In genomic region chr12:110317921-110318320, GRCh38 we compare ENCODE assay signal across 12 cellular contexts. TPM values are rescaled to one million over a fixed set of nuclear protein-coding genes. Genes with fewer than 3 reads are reported as not detected.
DNase-seq lines count a peak whose midpoint lies in the region; ATAC-seq and TF ChIP-seq lines count a peak whose summit lies in the region.
"Had no signal": no experiment of that assay in that cellular context is flagged by ENCODE, and none has a peak within 500 bp of the region (broad histone marks: within the 10 kb centered on the region; RNA-seq: fewer than 3 reads in every experiment).

No MANE protein-coding gene starts in this region.

- DNase-seq in AG08395 (ENCODE audit: low spot score) (peak; percentile 52), T-helper 17 cell (no peak), fibroblast of peridontal ligament (ENCODE audit: extremely low read depth) (peak; percentile 72), myocyte (ENCODE audit: low read depth) (peak; percentile 16), neuronal stem cell (ENCODE audit: low spot score) (no peak), ecto neural progenitor cell (ENCODE audit: low spot score) (no peak), H9 (no peak)
- DNase-seq: activated CD4-positive, CD25-positive, alpha-beta regulatory T cell; NCI-H2081; retina had no signal

- H3K27ac Mint-ChIP-seq in T-helper 17 cell (peak overlapping the region; percentile 37), H9 (no peak overlapping the region)

- no peak overlapping the region for H3K18ac ChIP-seq in neuronal stem cell (ENCODE audit: low read length)
- H3K18ac ChIP-seq in H9 (ENCODE audit: insufficient read length, low read depth, low read length): no peak overlapping the region

- H4K5ac ChIP-seq in H9 (ENCODE audit: insufficient read length, low read depth, low read length): no peak overlapping the region

- no peak overlapping the region for H3K4me2 ChIP-seq in neuronal stem cell (ENCODE audit: insufficient read depth, low read length, poor library complexity, severe bottlenecking)
- no peak overlapping the region for H3K4me2 ChIP-seq in H9 (ENCODE audit: insufficient read depth, insufficient read length, low read length)

- H2AK5ac ChIP-seq in neuronal stem cell (ENCODE audit: low read depth, low read length): no peak overlapping the region
- no peak overlapping the region for H2AK5ac ChIP-seq in H9 (ENCODE audit: insufficient read length, low read length)

- H3K4me3 Mint-ChIP-seq in T-helper 17 cell: no peak overlapping the region
- H3K4me3 Mint-ChIP-seq in H9: no peak overlapping the region

- no peak overlapping the region for H4K8ac ChIP-seq in neuronal stem cell (ENCODE audit: low read depth, low read length)
- no peak overlapping the region for H4K8ac ChIP-seq in H9 (replicated peaks; ENCODE audit: insufficient read length, low read depth, low read length)

- H2BK12ac ChIP-seq in neuronal stem cell (ENCODE audit: low read length): no peak overlapping the region
- H2BK12ac ChIP-seq in H9 (ENCODE audit: insufficient read length, low read depth, low read length): no peak overlapping the region

- ATAC-seq in T-helper 17 cell (no peak), GM21360 (IDR thresholded peaks at IDR 0.05; ENCODE audit: unreplicated experiment) (no peak)

- H3K4me3 ChIP-seq in neuronal stem cell (ENCODE audit: low read length in 2 of 2): no peak overlapping the region
- H3K4me3 ChIP-seq: Peyer's patch had no signal

- H2BK120ac ChIP-seq in neuronal stem cell (ENCODE audit: low read depth, low read length) (no peak overlapping the region), H9 (ENCODE audit: low read depth, low read length, poor library complexity, severe bottlenecking) (no peak overlapping the region)

- H3K4me1 ChIP-seq in neuronal stem cell (ENCODE audit: control insufficient read depth in 2 of 2, insufficient read depth in 1 of 2, low read depth in 1 of 2, low read length in 2 of 2) (no peaks in the 10 kb centered on the region), H9 (ENCODE audit: insufficient read depth, low read length) (no peaks in the 10 kb centered on the region)

- no peaks in the 10 kb centered on the region for H4K20me1 ChIP-seq in H9 (ENCODE audit: control insufficient read depth, insufficient read depth, insufficient read length)

- no peak overlapping the region for H4K91ac ChIP-seq in neuronal stem cell (ENCODE audit: low read depth, low read length, poor library complexity)
- H4K91ac ChIP-seq in H9 (ENCODE audit: insufficient read length, low read depth, low read length): no peak overlapping the region

- no peak overlapping the region for H3K14ac ChIP-seq in neuronal stem cell (ENCODE audit: low read length)
- H3K14ac ChIP-seq in H9 (ENCODE audit: insufficient read depth, low read length): no peak overlapping the region

- no peak overlapping the region for H3T11ph ChIP-seq in H9 (ENCODE audit: low read length)

- H3K27ac ChIP-seq in neuronal stem cell (replicated peaks; ENCODE audit: low read length) (no peak overlapping the region), H9 (ENCODE audit: insufficient read length, low read depth, low read length) (no peak overlapping the region)

- H3K56ac ChIP-seq in H9 (ENCODE audit: insufficient read length, low read depth, low read length): no peak overlapping the region

- H3K27me3 Mint-ChIP-seq in T-helper 17 cell (no peaks in the 10 kb centered on the region), H9 (ENCODE audit: low read depth) (no peaks in the 10 kb centered on the region)

- H2BK15ac ChIP-seq in neuronal stem cell (ENCODE audit: low read length) (no peak overlapping the region), H9 (ENCODE audit: low read depth, low read length) (no peak overlapping the region)

- peaks cover 6% of the 10 kb centered on the region; the same call in 1 of the 2 replicates for H3K79me2 ChIP-seq in H9 (ENCODE audit: insufficient read depth, low read length)

- H3K36me3 Mint-ChIP-seq in T-helper 17 cell (ENCODE audit: low read depth) (peaks cover 3% of the 10 kb centered on the region), H9 (ENCODE audit: insufficient read depth in 1 of 3, low read depth in 3 of 3) (peaks cover 19 to 52% (median 41%) of the 10 kb centered on the region in 3 experiments; a peak in 6 of 7 replicates)

- H2AFZ ChIP-seq in neuronal stem cell (ENCODE audit: low read length): no peak overlapping the region
- H2AFZ ChIP-seq in H9 (ENCODE audit: low read length): no peak overlapping the region

- H3K23me2 ChIP-seq in H9 (ENCODE audit: insufficient read length, low read depth, low read length, poor library complexity, severe bottlenecking): no peaks in the 10 kb centered on the region

- H3K79me1 ChIP-seq in neuronal stem cell (ENCODE audit: low read depth, low read length): no peaks in the 10 kb centered on the region
- peaks cover 9% of the 10 kb centered on the region for H3K79me1 ChIP-seq in H9 (ENCODE audit: insufficient read depth, low read depth, low read length, poor library complexity, severe bottlenecking)

- H3K4ac ChIP-seq in neuronal stem cell (ENCODE audit: low read length): no peak overlapping the region
- H3K4ac ChIP-seq in H9 (ENCODE audit: low read depth, low read length): no peak overlapping the region

- H2BK5ac ChIP-seq in neuronal stem cell (ENCODE audit: low read length) (no peak overlapping the region), H9 (ENCODE audit: insufficient read length, low read length) (no peak overlapping the region)

- H3K9me3 Mint-ChIP-seq in H9: no peaks in the 10 kb centered on the region

- peaks cover 17% of the 10 kb centered on the region for H3K4me1 Mint-ChIP-seq in T-helper 17 cell
- peaks cover 0 to 4% of the 10 kb centered on the region in 2 experiments; a peak in 1 of 4 replicates for H3K4me1 Mint-ChIP-seq in H9

- WGBS in neuronal stem cell (ENCODE audit: extremely low coverage in 2 of 2, insufficient read length in 2 of 2, insufficient replicate concordance in 1 of 2), 2 donors: no CpG with 5 or more reads among the region's 2 CpGs
- no CpG with 5 or more reads among the region's 2 CpGs for WGBS in H9 (ENCODE audit: extremely low coverage, insufficient read length, low lambda C conversion rate)

- peaks cover 4 to 81% of the 10 kb centered on the region in 2 donors for H3K36me3 ChIP-seq in neuronal stem cell (replicated peaks in 1 of 2; ENCODE audit: control insufficient read depth in 2 of 2, insufficient read depth in 2 of 2, low read length in 2 of 2)

- H3K9ac ChIP-seq in neuronal stem cell (ENCODE audit: low read depth, low read length, poor library complexity) (no peak overlapping the region), H9 (ENCODE audit: extremely low read depth, insufficient read length, low read length) (no peak overlapping the region)

- H3K27me3 ChIP-seq in neuronal stem cell (ENCODE audit: control insufficient read depth in 3 of 3, insufficient read depth in 3 of 3, low read depth in 1 of 3, low read length in 3 of 3) (no peaks in the 10 kb centered on the region), H9 (ENCODE audit: insufficient read depth, low read length) (no peaks in the 10 kb centered on the region)
- H3K27me3 ChIP-seq: Peyer's patch had no signal

- no peak overlapping the region for H3K23ac ChIP-seq in neuronal stem cell (ENCODE audit: low read depth, low read length, poor library complexity)
- H3K23ac ChIP-seq in H9 (ENCODE audit: insufficient read length, low read depth, low read length): no peak overlapping the region

- H3K9me3 ChIP-seq in T-helper 17 cell (ENCODE audit: control insufficient read depth, low read length, poor library complexity, severe bottlenecking) (no peaks in the 10 kb centered on the region), neuronal stem cell (replicated peaks in 1 of 2; ENCODE audit: control insufficient read depth in 2 of 2, insufficient read depth in 1 of 2, low read depth in 1 of 2, low read length in 2 of 2) (no peaks in the 10 kb centered on the region), H9 (ENCODE audit: control insufficient read depth, low read depth, low read length) (no peaks in the 10 kb centered on the region)
- H3K9me3 ChIP-seq: Peyer's patch had no signal

- H2BK20ac ChIP-seq in H9 (ENCODE audit: low read depth, low read length, poor library complexity, severe bottlenecking): no peak overlapping the region

- no peak for TF ChIP-seq CTCF in H9 (conservative IDR thresholded peaks at IDR 0.05)

RNA-seq across cellular contexts. Expression of gene ATP2A2, which starts 36.9 kb away (rescaled TPM):
- total RNA-seq in T-helper 17 cell (100 to 1,000 TPM; 109 to 116 TPM), myocyte (438 and 959 TPM in 2 replicates), H9 (2021) (257 and 260 TPM in 2 replicates)
- polyA plus RNA-seq in myocyte (2012): 245 TPM
- 80.3 TPM for polyA plus RNA-seq in neuronal stem cell (2013, experiment 1 of 2)
- polyA plus RNA-seq in neuronal stem cell (2013, experiment 2 of 2): 78.6 TPM

Comparison
In these comparisons a context has a peak if more than half of its experiments do, and no peak if none do; other contexts are left out.
1. DNase-seq: peak in AG08395 (single experiment), fibroblast of peridontal ligament (single experiment) and myocyte (single experiment); none in T-helper 17 cell (0 of 3), neuronal stem cell (single experiment), ecto neural progenitor cell (single experiment) and H9 (single experiment).